In genomic region chr13:28747851-28748250, GRCh38 we compare ENCODE assay signal across 25 cellular contexts.
"Had no signal": no experiment of that assay in that cellular context is flagged by ENCODE, and none has a peak within 500 bp of the region (broad histone marks: within the 10 kb centered on the region; RNA-seq: fewer than 3 reads in every experiment).

No MANE protein-coding gene starts in this region.

- H3K4me3 ChIP-seq: colonic mucosa, esophagus squamous epithelium, gastrocnemius medialis, heart left ventricle, hepatocyte, left lung, lower lobe of right lung, mucosa of descending colon had no signal

- H3K4me2 ChIP-seq: hepatocyte had no signal

- ATAC-seq: effector memory CD8-positive, alpha-beta T cell; esophagus mucosa; gastrocnemius medialis; heart left ventricle; left colon; left lung; lower lobe of right lung; mucosa of descending colon had no signal

- H3K4me1 ChIP-seq: colonic mucosa, gastrocnemius medialis, left lung, lower lobe of right lung had no signal

- H3K79me2 ChIP-seq: hepatocyte had no signal

- H2AFZ ChIP-seq: hepatocyte had no signal

- H3K36me3 ChIP-seq: colonic mucosa, esophagus squamous epithelium, gastrocnemius medialis, heart left ventricle, left lung, lower lobe of right lung had no signal

- H3K27me3 ChIP-seq: colonic mucosa, esophagus squamous epithelium, gastrocnemius medialis, heart left ventricle, hepatocyte, left lung had no signal

- H3K27ac ChIP-seq: colonic mucosa, epithelial cell of prostate, esophagus squamous epithelium, gastrocnemius medialis, heart left ventricle, hepatocyte, left lung, lower lobe of right lung had no signal

- DNase-seq: cerebellar nuclear complex; colonic mucosa; cortex of kidney; effector CD8-positive, alpha-beta T cell; effector memory CD8-positive, alpha-beta T cell; endodermal cell; erythroblast; esophagus squamous epithelium; foreskin fibroblast; foreskin melanocyte; gastrocnemius medialis; heart left ventricle; hypothalamus; immature natural killer cell; islet precursor cell; kidney; kidney glomerular epithelial cell; left colon; left lung; lower lobe of right lung; mesenchymal stem cell; mucosa of descending colon had no signal

- H3K9me3 ChIP-seq: colonic mucosa, esophagus squamous epithelium, gastrocnemius medialis, heart left ventricle, left lung, lower lobe of right lung, mucosa of descending colon had no signal
